ENCODE assay signal across 1 cellular context in genomic region chr1:68725353-68725752, GRCh38.
TF ChIP-seq lines count a peak whose summit lies in the region.

No MANE protein-coding gene starts in this region.

TF ChIP-seq in SK-N-SH, 30 proteins besides CTCF, POLR2A, EP300 and RAD21 (continued from another document):
- TF ChIP-seq REST (IDR thresholded peaks at IDR 0.05; ENCODE audit: low read depth, low read length) (no peak), IRF3 (IDR thresholded peaks at IDR 0.05; ENCODE audit: low read depth, low read length) (no peak), SMC3 (IDR thresholded peaks at IDR 0.05; ENCODE audit: low read depth, low read length) (no peak), NRF1 (IDR thresholded peaks at IDR 0.05; ENCODE audit: low read depth, low read length) (no peak), TCF12 (IDR thresholded peaks at IDR 0.05) (peak; percentile 63), GATA2 (CRISPR knock-in tag; IDR thresholded peaks at IDR 0.05) (peak; percentile 99), RCOR1 (IDR thresholded peaks at IDR 0.05; ENCODE audit: low read length) (peak; percentile 99), FOSL2 (IDR thresholded peaks at IDR 0.05; ENCODE audit: borderline replicate concordance, low read depth) (no peak), MXI1 (IDR thresholded peaks at IDR 0.05; ENCODE audit: low read depth, low read length) (no peak; the same call in 1 of the 2 replicates), PBX3 (IDR thresholded peaks at IDR 0.05) (no peak)
TF ChIP-seq in SK-N-SH: peak in this region for 8.
